In genomic region chr5:54309237-54309636, GRCh38 we compare ENCODE assay signal across 8 cellular contexts. TPM values are rescaled to one million over a fixed set of nuclear protein-coding genes. Genes with fewer than 3 reads are reported as not detected.
DNase-seq lines count a peak whose midpoint lies in the region; ATAC-seq and TF ChIP-seq lines count a peak whose summit lies in the region.

No MANE protein-coding gene starts in this region.

- in situ Hi-C loops in HAP-1 (cut with MboI; ENCODE audit: low sequenced_read_pairs), result no loop called here

- intact Hi-C loops in A673 (cut with micrococcal nuclease; ENCODE audit: unreplicated experiment), result no loop called here

- H3K4me3 Mint-ChIP-seq in activated naive CD8-positive, alpha-beta T cell treated with anti-CD3 and anti-CD28 coated beads, Interleukin-2, amount 10 ng/mL, durations not matched to agents 7 days and 5 days, result peak overlapping the region; percentile 91

- CTCF ChIA-PET in A673 (lab: Charles Lee), result no interaction called here

- no TSS peak for BruUV-seq in A673 (replicated peaks; lab: Mats Ljungman, UMichigan)

- no peak overlapping the region for H3K27ac Mint-ChIP-seq in activated naive CD8-positive, alpha-beta T cell treated with anti-CD3 and anti-CD28 coated beads, Interleukin-2, amount 10 ng/mL, durations not matched to agents 7 days and 5 days

- H3K9me3 Mint-ChIP-seq in activated naive CD8-positive, alpha-beta T cell treated with anti-CD3 and anti-CD28 coated beads, Interleukin-2, amount 10 ng/mL, durations not matched to agents 7 days and 5 days, result no peaks in the 10 kb centered on the region

- H3K27me3 Mint-ChIP-seq in activated naive CD8-positive, alpha-beta T cell treated with anti-CD3 and anti-CD28 coated beads, Interleukin-2, amount 10 ng/mL, durations not matched to agents 7 days and 5 days, result peaks cover 6% of the 10 kb centered on the region

- ATAC-seq in activated naive CD8-positive, alpha-beta T cell treated with anti-CD3 and anti-CD28 coated beads, Interleukin-2, amount 10 ng/mL, durations not matched to agents 7 days and 5 days (ENCODE audit: low read depth), result no peak
- ATAC-seq in GM18873 (IDR thresholded peaks at IDR 0.05; ENCODE audit: low FRiP score, unreplicated experiment), result no peak
- ATAC-seq in HG03439 (IDR thresholded peaks at IDR 0.05; ENCODE audit: unreplicated experiment), result no peak

- peak overlapping the region; percentile 54 for H3K27ac ChIP-seq in A673 (ENCODE audit: low read depth, low read length, poor library complexity, severe bottlenecking)
- H3K27ac ChIP-seq in subcutaneous abdominal adipose tissue (ENCODE audit: low read depth, low read length), result peak overlapping the region; percentile 62

- H3K9me3 ChIP-seq in A673 (ENCODE audit: low read depth, low read length, poor library complexity, severe bottlenecking) (no peaks in the 10 kb centered on the region), HAP-1 (no peaks in the 10 kb centered on the region), subcutaneous abdominal adipose tissue (ENCODE audit: control insufficient read depth in 5 of 5, low read length in 5 of 5) (no peaks in the 10 kb centered on the region)

- H3K9ac ChIP-seq in subcutaneous abdominal adipose tissue (ENCODE audit: low read length in 5 of 5), result peak overlapping the region in 3 of 5 donors; percentile 90 to 94 (median 91)

- POLR2A ChIA-PET in A673 (lab: Charles Lee; ENCODE audit: low non-redundant PET), result interaction anchor here (0.6 kb wide), 1 partner anchor 15 kb away, joined by 4 read pairs; no protein-coding TSS in a partner anchor
- POLR2A ChIA-PET in activated naive CD8-positive, alpha-beta T cell treated with anti-CD3 and anti-CD28 coated beads, Interleukin-2, amount 10 ng/mL, durations not matched to agents 7 days and 5 days (lab: Charles Lee), result interaction anchor here (1.2 kb wide), 1 partner anchor 52 kb away, joined by 3 read pairs; no protein-coding TSS in a partner anchor

- no peak for TF ChIP-seq CTCF in A673 (conservative IDR thresholded peaks at IDR 0.05; ENCODE audit: low read depth, low read length)

- no peaks in the 10 kb centered on the region for H3K36me3 Mint-ChIP-seq in activated naive CD8-positive, alpha-beta T cell treated with anti-CD3 and anti-CD28 coated beads, Interleukin-2, amount 10 ng/mL, durations not matched to agents 7 days and 5 days

- H3K4me1 ChIP-seq in A673 (ENCODE audit: insufficient read depth, low read length, poor library complexity, severe bottlenecking), result no peaks in the 10 kb centered on the region
- H3K4me1 ChIP-seq in HAP-1, result peaks cover 11% of the 10 kb centered on the region
- peaks cover 0 to 30% (median 24%) of the 10 kb centered on the region in 5 donors for H3K4me1 ChIP-seq in subcutaneous abdominal adipose tissue (ENCODE audit: control insufficient read depth in 5 of 5, insufficient read depth in 5 of 5, low read length in 5 of 5)

- DNase-seq in A673 (ENCODE audit: low spot score), result peak; percentile 4
- peak in 1 of 2 experiments; percentile 13 for DNase-seq in HAP-1 (ENCODE audit: low spot score in 2 of 2)
- DNase-seq in activated naive CD8-positive, alpha-beta T cell treated with anti-CD3 and anti-CD28 coated beads, Interleukin-2, amount 10 ng/mL, durations not matched to agents 7 days and 5 days, result no peak
- DNase-seq in iris pigment epithelial cell (ENCODE audit: low read depth), result peak; percentile 18
- no peak for DNase-seq in central memory CD4-positive, alpha-beta T cell

- peak overlapping the region; percentile 69 for H3K4me3 ChIP-seq in A673 (ENCODE audit: low read depth, low read length, poor library complexity, severe bottlenecking)
- peak overlapping the region; percentile 62 for H3K4me3 ChIP-seq in HAP-1
- peak overlapping the region; percentile 80 to 97 (median 97) for H3K4me3 ChIP-seq in subcutaneous abdominal adipose tissue (ENCODE audit: low read depth in 1 of 5, low read length in 5 of 5)

- H3K27me3 ChIP-seq in A673 (replicated peaks; ENCODE audit: insufficient read depth, low read depth, low read length, poor library complexity) (no peaks in the 10 kb centered on the region), HAP-1 (ENCODE audit: low read depth) (0 out of 2 replicates have a peak, but pooled peaks cover 2% of the 10 kb centered on the region), subcutaneous abdominal adipose tissue (ENCODE audit: control insufficient read depth in 5 of 5, insufficient read depth in 4 of 5, low read length in 5 of 5) (no peaks in the 10 kb centered on the region)

- no peaks in the 10 kb centered on the region for H3K36me3 ChIP-seq in A673 (ENCODE audit: insufficient read depth, low read length, poor library complexity, severe bottlenecking)
- no peaks in the 10 kb centered on the region for H3K36me3 ChIP-seq in HAP-1 (replicated peaks)
- H3K36me3 ChIP-seq in subcutaneous abdominal adipose tissue (ENCODE audit: control insufficient read depth in 5 of 5, insufficient read depth in 5 of 5, low read length in 5 of 5), result no peaks in the 10 kb centered on the region

- H3K4me1 Mint-ChIP-seq in activated naive CD8-positive, alpha-beta T cell treated with anti-CD3 and anti-CD28 coated beads, Interleukin-2, amount 10 ng/mL, durations not matched to agents 7 days and 5 days, result peaks cover 13% of the 10 kb centered on the region

RNA-seq across cellular contexts. Expression of gene ARL15, which starts 1.1 kb away (rescaled TPM):
- 17.2 and 18.3 TPM in 2 replicates for total RNA-seq in A673 (2021)
- total RNA-seq in activated naive CD8-positive, alpha-beta T cell treated with anti-CD3 and anti-CD28 coated beads, Interleukin-2, amount 10 ng/mL, durations not matched to agents 7 days and 5 days, result 10 to 100 TPM in 1 of 2 experiments, 1 to 10 TPM in 1; 9.8 to 12.2 TPM

Comparison
In these comparisons a context has a peak if more than half of its experiments do, and no peak if none do; other contexts are left out.
1. DNase-seq: peak in A673 (single experiment) and iris pigment epithelial cell (single experiment); none in activated naive CD8-positive, alpha-beta T cell treated with anti-CD3 and anti-CD28 coated beads, Interleukin-2, amount 10 ng/mL, durations not matched to agents 7 days and 5 days (single experiment) and central memory CD4-positive, alpha-beta T cell (single experiment).
2. Peak in every context shown above with its lines, with median percentiles within 50 percentile points of each other: H3K4me3 ChIP-seq.